12 cellular contexts compared by ENCODE assay signal in genomic region chr1:47453910-47454309, GRCh38. TPM values are rescaled to one million over a fixed set of nuclear protein-coding genes. Genes with fewer than 3 reads are reported as not detected.
"Had no signal": no experiment of that assay in that cellular context is flagged by ENCODE, and none has a peak within 500 bp of the region (broad histone marks: within the 10 kb centered on the region; RNA-seq: fewer than 3 reads in every experiment).

No MANE protein-coding gene starts in this region.

RNA-seq across cellular contexts. Expression of gene FOXD2, which starts 16.1 kb away (rescaled TPM):
- total RNA-seq: smooth muscle cell had no signal

RNA-seq across cellular contexts. Expression of gene FOXE3, which starts 37.8 kb away (rescaled TPM):
- total RNA-seq: natural killer cell, omental fat pad, osteocyte, pancreas, pulmonary artery endothelial cell, right atrium auricular region, smooth muscle cell, spleen, suprapubic skin, transverse colon, upper lobe of right lung, urinary bladder had no signal
